ENCODE assay signal across 8 cellular contexts in genomic region chr6:98834060-98835031, GRCh38. TPM values are rescaled to one million over a fixed set of nuclear protein-coding genes. Genes with fewer than 3 reads are reported as not detected.
DNase-seq lines count a peak whose midpoint lies in the region; ATAC-seq lines count a peak whose summit lies in the region.

Gene POU3F2 (plus strand): TSS chr6:98834574. CDS start chr6:98834874, 300 bp downstream.

- peak within 1 kb of the TSS; percentile 64 for H3K4me3 ChIP-seq in endocrine pancreas (ENCODE audit: control insufficient read depth, insufficient read depth, low read length)

- H3K27ac Mint-ChIP-seq in activated CD8-positive, alpha-beta T cell treated with anti-CD3 and anti-CD28 coated beads, Interleukin-2, amount 10 ng/mL, durations not matched to agents 7 days and 5 days, result peak within 1 kb of the TSS; percentile 32

- H3K36me3 ChIP-seq in endocrine pancreas (ENCODE audit: control insufficient read depth, insufficient read depth, low read length), result no peaks in the 10 kb centered on the region

- peak within 1 kb of the TSS; percentile 77 for H3K4me3 Mint-ChIP-seq in activated CD8-positive, alpha-beta T cell treated with anti-CD3 and anti-CD28 coated beads, Interleukin-2, amount 10 ng/mL, durations not matched to agents 7 days and 5 days

- ATAC-seq in HG03432 (IDR thresholded peaks at IDR 0.05; ENCODE audit: unreplicated experiment), result peak; percentile 73
- ATAC-seq in activated CD8-positive, alpha-beta T cell treated with anti-CD3 and anti-CD28 coated beads, Interleukin-2, amount 10 ng/mL, durations not matched to agents 7 days and 5 days, result peak; percentile 72

- DNase-seq in AG20443 (ENCODE audit: low spot score) (peak; percentile 73), GM19240 (ENCODE audit: insufficient read length, low spot score) (peak; percentile 65), NCI-H460 (ENCODE audit: extremely low read depth, low read depth) (peak; percentile 69), mesenteric fat pad (ENCODE audit: low spot score) (peak; percentile 91)
- DNase-seq in activated CD8-positive, alpha-beta T cell treated with anti-CD3 and anti-CD28 coated beads, Interleukin-2, amount 10 ng/mL, durations not matched to agents 7 days and 5 days, result peak; percentile 68
- DNase-seq in stimulated activated CD8-positive, alpha-beta memory T cell treated with anti-CD3 and anti-CD28 coated beads, Interleukin-15, amount 100 ng/mL, for 1 hour (ENCODE audit: low read depth), result peak; percentile 19

- H3K4me1 Mint-ChIP-seq in activated CD8-positive, alpha-beta T cell treated with anti-CD3 and anti-CD28 coated beads, Interleukin-2, amount 10 ng/mL, durations not matched to agents 7 days and 5 days (ENCODE audit: low read depth), result peaks cover 40% of the 10 kb centered on the region

- H3K9me3 ChIP-seq in endocrine pancreas (ENCODE audit: control insufficient read depth, low read length), result no peaks in the 10 kb centered on the region

- H3K27me3 Mint-ChIP-seq in activated CD8-positive, alpha-beta T cell treated with anti-CD3 and anti-CD28 coated beads, Interleukin-2, amount 10 ng/mL, durations not matched to agents 7 days and 5 days (ENCODE audit: low read depth), result peaks cover 75% of the 10 kb centered on the region

- peaks cover 26% of the 10 kb centered on the region for H3K27me3 ChIP-seq in endocrine pancreas (ENCODE audit: control insufficient read depth, insufficient read depth, low read length)

- no peaks in the 10 kb centered on the region for H3K4me1 ChIP-seq in endocrine pancreas (ENCODE audit: control insufficient read depth, insufficient read depth, low read length)

- peaks cover 6% of the 10 kb centered on the region for H3K36me3 Mint-ChIP-seq in activated CD8-positive, alpha-beta T cell treated with anti-CD3 and anti-CD28 coated beads, Interleukin-2, amount 10 ng/mL, durations not matched to agents 7 days and 5 days (ENCODE audit: low read depth)

- CTCF ChIA-PET in activated CD8-positive, alpha-beta T cell treated with anti-CD3 and anti-CD28 coated beads, Interleukin-2, amount 10 ng/mL, durations not matched to agents 7 days and 5 days (lab: Charles Lee), result interaction anchor here (2.4 kb wide), 1 partner anchor 11 kb away, joined by 6 read pairs; no protein-coding TSS in a partner anchor

- POLR2A ChIA-PET in activated CD8-positive, alpha-beta T cell treated with anti-CD3 and anti-CD28 coated beads, Interleukin-2, amount 10 ng/mL, durations not matched to agents 7 days and 5 days (lab: Charles Lee), result no interaction called here

- no peak within 1 kb of the TSS for H3K9ac ChIP-seq in endocrine pancreas (ENCODE audit: control insufficient read depth, insufficient read depth, low read length)

- H3K9me3 Mint-ChIP-seq in activated CD8-positive, alpha-beta T cell treated with anti-CD3 and anti-CD28 coated beads, Interleukin-2, amount 10 ng/mL, durations not matched to agents 7 days and 5 days (ENCODE audit: insufficient read depth), result no peaks in the 10 kb centered on the region

RNA-seq across cellular contexts. Expression of gene POU3F2, which starts in this region (rescaled TPM):
- total RNA-seq in NCI-H460 (2014; rRNA removed; shearing (Covaris generic)), result not detected in 2 replicates
- not detected in 2 replicates for polyA plus RNA-seq in NCI-H460 (2014; cell fraction: nucleus; rRNA removed)
- total RNA-seq in activated CD8-positive, alpha-beta T cell treated with anti-CD3 and anti-CD28 coated beads, Interleukin-2, amount 10 ng/mL, durations not matched to agents 7 days and 5 days, result not detected
- not detected for total RNA-seq in mesenteric fat pad

Comparison
In these comparisons a context has a peak if more than half of its experiments do, and no peak if none do; other contexts are left out.
1. Peak in every context shown above with its lines: DNase-seq, ATAC-seq and H3K4me3 ChIP-seq.
2. Peak in DNase-seq in NCI-H460; RNA of the gene not detected or under 1 TPM.
3. Peak in DNase-seq and ATAC-seq in activated CD8-positive, alpha-beta T cell treated with anti-CD3 and anti-CD28 coated beads, Interleukin-2, amount 10 ng/mL, durations not matched to agents 7 days and 5 days; RNA of the gene not detected or under 1 TPM.
4. Peak in DNase-seq in mesenteric fat pad; RNA of the gene not detected or under 1 TPM.
5. DNase-seq: peak in every context shown above with its lines; median percentile 91 in mesenteric fat pad; 73 in AG20443; 69 in NCI-H460; 68 in activated CD8-positive, alpha-beta T cell treated with anti-CD3 and anti-CD28 coated beads, Interleukin-2, amount 10 ng/mL, durations not matched to agents 7 days and 5 days; 65 in GM19240; 19 in stimulated activated CD8-positive, alpha-beta memory T cell treated with anti-CD3 and anti-CD28 coated beads, Interleukin-15, amount 100 ng/mL, for 1 hour.